20 cellular contexts compared by ENCODE assay signal in genomic region chr16:80703391-80704071, GRCh38.
"Had no signal": no experiment of that assay in that cellular context is flagged by ENCODE, and none has a peak within 500 bp of the region (broad histone marks: within the 10 kb centered on the region; RNA-seq: fewer than 3 reads in every experiment).

No MANE protein-coding gene starts in this region.

- H3K36me3 Mint-ChIP-seq: immature natural killer cell; stimulated activated naive B cell treated with anti-CD40 and anti-IgM and Interleukin-4, amounts not matched to agents 10 μg/mL and 1 μg/mL and 100 μg/mL, for 72 hours had no signal

- DNase-seq: cerebellar nuclear complex; dermis blood vessel endothelial cell; effector memory CD8-positive, alpha-beta T cell; esophagus squamous epithelium; foreskin keratinocyte; immature natural killer cell; kidney; left cardiac atrium; left ventricle myocardium superior; stimulated activated CD4-positive, alpha-beta T cell treated with anti-CD3 and anti-CD28 coated beads, Interleukin-2, amount 100 ng/mL, for 24 hours; stimulated activated CD4-positive, alpha-beta T cell treated with anti-CD3 and anti-CD28 coated beads, Interleukin-4, amount 100 ng/mL, for 4 hours; stimulated activated naive B cell treated with anti-CD40 and anti-IgM and Interleukin-4, amounts not matched to agents 10 μg/mL and 1 μg/mL and 100 μg/mL, for 72 hours; stimulated activated naive CD8-positive, alpha-beta T cell treated with anti-CD3 and anti-CD28 coated beads, Interleukin-15, amount 100 ng/mL, for 72 hours; testis had no signal

- H3K9me3 ChIP-seq: esophagus squamous epithelium, testis had no signal

- H3K9me3 Mint-ChIP-seq: effector memory CD8-positive, alpha-beta T cell; stimulated activated naive CD8-positive, alpha-beta T cell treated with anti-CD3 and anti-CD28 coated beads, Interleukin-15, amount 100 ng/mL, for 72 hours had no signal

- FAIRE-seq: colon, kidney had no signal

- H3K27me3 ChIP-seq: cardiac muscle cell, esophagus squamous epithelium, foreskin keratinocyte, testis, tibial nerve had no signal

- H3K27ac ChIP-seq: cardiac muscle cell, epithelial cell of prostate, esophagus squamous epithelium, foreskin keratinocyte, testis, tibial nerve had no signal

- H3K4me3 Mint-ChIP-seq: effector memory CD8-positive, alpha-beta T cell; immature natural killer cell; nephron; stimulated activated naive B cell treated with anti-CD40 and anti-IgM and Interleukin-4, amounts not matched to agents 10 μg/mL and 1 μg/mL and 100 μg/mL, for 72 hours; stimulated activated naive CD8-positive, alpha-beta T cell treated with anti-CD3 and anti-CD28 coated beads, Interleukin-15, amount 100 ng/mL, for 72 hours had no signal

- ATAC-seq: effector memory CD8-positive, alpha-beta T cell; foreskin keratinocyte; left cardiac atrium; left ventricle myocardium superior; sciatic nerve; stimulated activated naive B cell treated with anti-CD40 and anti-IgM and Interleukin-4, amounts not matched to agents 10 μg/mL and 1 μg/mL and 100 μg/mL, for 72 hours; stimulated activated naive CD8-positive, alpha-beta T cell treated with anti-CD3 and anti-CD28 coated beads, Interleukin-15, amount 100 ng/mL, for 72 hours had no signal

- H3K27me3 Mint-ChIP-seq: effector memory CD8-positive, alpha-beta T cell; stimulated activated naive B cell treated with anti-CD40 and anti-IgM and Interleukin-4, amounts not matched to agents 10 μg/mL and 1 μg/mL and 100 μg/mL, for 72 hours; stimulated activated naive CD8-positive, alpha-beta T cell treated with anti-CD3 and anti-CD28 coated beads, Interleukin-15, amount 100 ng/mL, for 72 hours had no signal

- H3K27ac Mint-ChIP-seq: immature natural killer cell; nephron; stimulated activated naive B cell treated with anti-CD40 and anti-IgM and Interleukin-4, amounts not matched to agents 10 μg/mL and 1 μg/mL and 100 μg/mL, for 72 hours had no signal

- H3K36me3 ChIP-seq: cardiac muscle cell, esophagus squamous epithelium, tibial nerve had no signal

- H3K4me1 ChIP-seq: esophagus squamous epithelium, foreskin keratinocyte, testis, tibial nerve had no signal

- H3K4me1 Mint-ChIP-seq: immature natural killer cell; nephron; stimulated activated naive B cell treated with anti-CD40 and anti-IgM and Interleukin-4, amounts not matched to agents 10 μg/mL and 1 μg/mL and 100 μg/mL, for 72 hours had no signal

- H3K4me3 ChIP-seq: cardiac muscle cell, esophagus squamous epithelium, testis, tibial nerve had no signal
